1 cellular context compared by ENCODE assay signal in genomic region chr2:191604154-191604553, GRCh38.
TF ChIP-seq lines count a peak whose summit lies in the region.

No MANE protein-coding gene starts in this region.

TF ChIP-seq in IMR-90, 13 proteins besides CTCF, POLR2A, EP300 and RAD21 (continued from another document):
- TF ChIP-seq, protein P1, sequence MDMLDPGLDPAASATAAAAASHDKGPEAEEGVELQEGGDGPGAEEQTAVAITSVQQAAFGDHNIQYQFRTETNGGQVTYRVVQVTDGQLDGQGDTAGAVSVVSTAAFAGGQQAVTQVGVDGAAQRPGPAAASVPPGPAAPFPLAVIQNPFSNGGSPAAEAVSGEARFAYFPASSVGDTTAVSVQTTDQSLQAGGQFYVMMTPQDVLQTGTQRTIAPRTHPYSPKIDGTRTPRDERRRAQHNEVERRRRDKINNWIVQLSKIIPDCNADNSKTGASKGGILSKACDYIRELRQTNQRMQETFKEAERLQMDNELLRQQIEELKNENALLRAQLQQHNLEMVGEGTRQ (IDR thresholded peaks at IDR 0.05; ENCODE audit: low read depth, low read length) = no peak
- no peak for TF ChIP-seq MAZ (IDR thresholded peaks at IDR 0.05; ENCODE audit: borderline replicate concordance, low read depth, low read length)
- TF ChIP-seq RCOR1 (IDR thresholded peaks at IDR 0.05; ENCODE audit: insufficient replicate concordance, low read length) = no peak
- TF ChIP-seq CHD1 (IDR thresholded peaks at IDR 0.05; ENCODE audit: low read depth, low read length) = no peak
- TF ChIP-seq FOS (IDR thresholded peaks at IDR 0.05; ENCODE audit: low read depth, low read length) = no peak
